In the genomic region with DNA sequence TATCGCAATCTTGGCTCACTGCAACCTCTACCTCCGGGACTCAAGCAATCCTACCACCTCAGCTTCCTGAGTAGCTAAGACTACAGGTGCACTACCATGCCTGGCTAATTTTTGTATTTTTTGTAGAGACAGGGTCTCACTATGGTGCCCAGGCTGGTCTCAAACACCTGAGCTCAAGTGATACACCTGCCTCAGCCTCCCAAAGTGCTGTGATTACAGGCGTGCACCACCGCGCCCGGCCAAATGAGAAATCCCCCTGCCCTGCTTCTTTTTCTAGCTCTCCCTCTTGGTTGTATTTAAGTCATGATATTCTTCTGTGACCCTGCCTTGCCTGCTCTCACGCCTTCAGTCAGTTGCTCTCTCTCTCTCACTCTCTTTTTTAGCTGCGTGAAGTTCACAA, we compare ENCODE assay signal across 2 cellular contexts.
A peak's percentile ranks its signal among the peaks of the same experiment; 100 is the strongest.
TF ChIP-seq lines count a peak whose summit lies in the region.

No MANE protein-coding gene starts in this region.

TF ChIP-seq in A549, 52 proteins besides CTCF, POLR2A, EP300 and RAD21 (continued from another document):
- no peak for TF ChIP-seq TP53 (CRISPR knock-in tag; IDR thresholded peaks at IDR 0.05)
- TF ChIP-seq ATOH8 (CRISPR knock-in tag; IDR thresholded peaks at IDR 0.05; ENCODE audit: low read depth): no peak
- no peak for TF ChIP-seq NFE2L2 (conservative IDR thresholded peaks at IDR 0.05; ENCODE audit: low read length)
- no peak for TF ChIP-seq HOXA7 (CRISPR knock-in tag; IDR thresholded peaks at IDR 0.05)
- no peak for TF ChIP-seq MAFK (IDR thresholded peaks at IDR 0.05; ENCODE audit: partially characterized antibody)
- TF ChIP-seq ZNF302 (CRISPR knock-in tag; IDR thresholded peaks at IDR 0.05): no peak
- no peak for TF ChIP-seq HOXB5 (CRISPR knock-in tag; IDR thresholded peaks at IDR 0.05)
- TF ChIP-seq GATA3 (IDR thresholded peaks at IDR 0.05; ENCODE audit: borderline replicate concordance): no peak
- TF ChIP-seq, protein P1, sequence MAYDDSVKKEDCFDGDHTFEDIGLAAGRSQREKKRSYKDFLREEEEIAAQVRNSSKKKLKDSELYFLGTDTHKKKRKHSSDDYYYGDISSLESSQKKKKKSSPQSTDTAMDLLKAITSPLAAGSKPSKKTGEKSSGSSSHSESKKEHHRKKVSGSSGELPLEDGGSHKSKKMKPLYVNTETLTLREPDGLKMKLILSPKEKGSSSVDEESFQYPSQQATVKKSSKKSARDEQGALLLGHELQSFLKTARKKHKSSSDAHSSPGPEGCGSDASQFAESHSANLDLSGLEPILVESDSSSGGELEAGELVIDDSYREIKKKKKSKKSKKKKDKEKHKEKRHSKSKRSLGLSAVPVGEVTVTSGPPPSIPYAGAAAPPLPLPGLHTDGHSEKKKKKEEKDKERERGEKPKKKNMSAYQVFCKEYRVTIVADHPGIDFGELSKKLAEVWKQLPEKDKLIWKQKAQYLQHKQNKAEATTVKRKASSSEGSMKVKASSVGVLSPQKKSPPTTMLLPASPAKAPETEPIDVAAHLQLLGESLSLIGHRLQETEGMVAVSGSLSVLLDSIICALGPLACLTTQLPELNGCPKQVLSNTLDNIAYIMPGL (CRISPR knock-in tag; IDR thresholded peaks at IDR 0.05; ENCODE audit: borderline replicate concordance): no peak
- no peak for TF ChIP-seq E2F6 (IDR thresholded peaks at IDR 0.05; ENCODE audit: borderline replicate concordance, low read depth)
TF ChIP-seq in A549: peak in this region for 0.

TF ChIP-seq in HepG2, 621 proteins besides CTCF, POLR2A, EP300 and RAD21 (continued from another document):
- TF ChIP-seq, protein P2, sequence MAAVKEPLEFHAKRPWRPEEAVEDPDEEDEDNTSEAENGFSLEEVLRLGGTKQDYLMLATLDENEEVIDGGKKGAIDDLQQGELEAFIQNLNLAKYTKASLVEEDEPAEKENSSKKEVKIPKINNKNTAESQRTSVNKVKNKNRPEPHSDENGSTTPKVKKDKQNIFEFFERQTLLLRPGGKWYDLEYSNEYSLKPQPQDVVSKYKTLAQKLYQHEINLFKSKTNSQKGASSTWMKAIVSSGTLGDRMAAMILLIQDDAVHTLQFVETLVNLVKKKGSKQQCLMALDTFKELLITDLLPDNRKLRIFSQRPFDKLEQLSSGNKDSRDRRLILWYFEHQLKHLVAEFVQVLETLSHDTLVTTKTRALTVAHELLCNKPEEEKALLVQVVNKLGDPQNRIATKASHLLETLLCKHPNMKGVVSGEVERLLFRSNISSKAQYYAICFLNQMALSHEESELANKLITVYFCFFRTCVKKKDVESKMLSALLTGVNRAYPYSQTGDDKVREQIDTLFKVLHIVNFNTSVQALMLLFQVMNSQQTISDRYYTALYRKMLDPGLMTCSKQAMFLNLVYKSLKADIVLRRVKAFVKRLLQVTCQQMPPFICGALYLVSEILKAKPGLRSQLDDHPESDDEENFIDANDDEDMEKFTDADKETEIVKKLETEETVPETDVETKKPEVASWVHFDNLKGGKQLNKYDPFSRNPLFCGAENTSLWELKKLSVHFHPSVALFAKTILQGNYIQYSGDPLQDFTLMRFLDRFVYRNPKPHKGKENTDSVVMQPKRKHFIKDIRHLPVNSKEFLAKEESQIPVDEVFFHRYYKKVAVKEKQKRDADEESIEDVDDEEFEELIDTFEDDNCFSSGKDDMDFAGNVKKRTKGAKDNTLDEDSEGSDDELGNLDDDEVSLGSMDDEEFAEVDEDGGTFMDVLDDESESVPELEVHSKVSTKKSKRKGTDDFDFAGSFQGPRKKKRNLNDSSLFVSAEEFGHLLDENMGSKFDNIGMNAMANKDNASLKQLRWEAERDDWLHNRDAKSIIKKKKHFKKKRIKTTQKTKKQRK (IDR thresholded peaks at IDR 0.05; ENCODE audit: low read length): no peak
- TF ChIP-seq ZFX (CRISPR knock-in tag; IDR thresholded peaks at IDR 0.05; ENCODE audit: low read depth) (no peak), REPIN1 (CRISPR knock-in tag; IDR thresholded peaks at IDR 0.05; ENCODE audit: borderline replicate concordance, low read depth) (no peak), ZNF598 (CRISPR knock-in tag; IDR thresholded peaks at IDR 0.05; ENCODE audit: borderline replicate concordance) (peak; percentile 23; the same call in 1 of the 2 replicates), ZSCAN20 (CRISPR knock-in tag; IDR thresholded peaks at IDR 0.05; ENCODE audit: borderline replicate concordance) (no peak), ZNF547 (CRISPR knock-in tag; IDR thresholded peaks at IDR 0.05) (0 out of 2 replicates have a peak, but pooled peaks have one; percentile 39), TBP (CRISPR knock-in tag; IDR thresholded peaks at IDR 0.05) (no peak), ZSCAN21 (CRISPR knock-in tag; IDR thresholded peaks at IDR 0.05; ENCODE audit: borderline replicate concordance) (no peak), TOPORS (CRISPR knock-in tag; IDR thresholded peaks at IDR 0.05) (no peak), ZNF784 (CRISPR knock-in tag; IDR thresholded peaks at IDR 0.05; ENCODE audit: borderline replicate concordance) (0 out of 2 replicates have a peak, but pooled peaks have one; percentile 17), ZNF230 (CRISPR knock-in tag; IDR thresholded peaks at IDR 0.05) (0 out of 2 replicates have a peak, but pooled peaks have one; percentile 58), MAX (IDR thresholded peaks at IDR 0.05) (no peak), MAFF (IDR thresholded peaks at IDR 0.05; ENCODE audit: low read depth, low read length) (no peak), ZNF788 (CRISPR knock-in tag; IDR thresholded peaks at IDR 0.05; ENCODE audit: borderline replicate concordance) (0 out of 2 replicates have a peak, but pooled peaks have one; percentile 9), ZNF740 (CRISPR knock-in tag; IDR thresholded peaks at IDR 0.05) (no peak), ZNF687 (CRISPR knock-in tag; IDR thresholded peaks at IDR 0.05) (0 out of 2 replicates have a peak, but pooled peaks have one; percentile 16), SALL1 (CRISPR knock-in tag; IDR thresholded peaks at IDR 0.05) (0 out of 2 replicates have a peak, but pooled peaks have one; percentile 26), BCL3 (CRISPR knock-in tag; IDR thresholded peaks at IDR 0.05) (peak; percentile 21; the same call in 1 of the 2 replicates), ZMYM3 (CRISPR knock-in tag; IDR thresholded peaks at IDR 0.05) (0 out of 2 replicates have a peak, but pooled peaks have one; percentile 24), ZNF432 (CRISPR knock-in tag; IDR thresholded peaks at IDR 0.05; ENCODE audit: borderline replicate concordance) (no peak), ZNF776 (CRISPR knock-in tag; IDR thresholded peaks at IDR 0.05) (no peak), ZNF274 (CRISPR knock-in tag; IDR thresholded peaks at IDR 0.05) (0 out of 2 replicates have a peak, but pooled peaks have one; percentile 20), ZNF121 (CRISPR knock-in tag; IDR thresholded peaks at IDR 0.05) (peak; percentile 74), GLI4 (CRISPR knock-in tag; IDR thresholded peaks at IDR 0.05; ENCODE audit: borderline replicate concordance) (peak; percentile 72; the same call in 1 of the 2 replicates), MXD3 (CRISPR knock-in tag; IDR thresholded peaks at IDR 0.05) (no peak), SATB2 (CRISPR knock-in tag; IDR thresholded peaks at IDR 0.05) (no peak)
- TF ChIP-seq, protein P3, sequence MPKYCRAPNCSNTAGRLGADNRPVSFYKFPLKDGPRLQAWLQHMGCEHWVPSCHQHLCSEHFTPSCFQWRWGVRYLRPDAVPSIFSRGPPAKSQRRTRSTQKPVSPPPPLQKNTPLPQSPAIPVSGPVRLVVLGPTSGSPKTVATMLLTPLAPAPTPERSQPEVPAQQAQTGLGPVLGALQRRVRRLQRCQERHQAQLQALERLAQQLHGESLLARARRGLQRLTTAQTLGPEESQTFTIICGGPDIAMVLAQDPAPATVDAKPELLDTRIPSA (CRISPR knock-in tag; IDR thresholded peaks at IDR 0.05; ENCODE audit: borderline replicate concordance): no peak
